Comparison of ENCODE assay signal across 26 cellular contexts in the genomic region with DNA sequence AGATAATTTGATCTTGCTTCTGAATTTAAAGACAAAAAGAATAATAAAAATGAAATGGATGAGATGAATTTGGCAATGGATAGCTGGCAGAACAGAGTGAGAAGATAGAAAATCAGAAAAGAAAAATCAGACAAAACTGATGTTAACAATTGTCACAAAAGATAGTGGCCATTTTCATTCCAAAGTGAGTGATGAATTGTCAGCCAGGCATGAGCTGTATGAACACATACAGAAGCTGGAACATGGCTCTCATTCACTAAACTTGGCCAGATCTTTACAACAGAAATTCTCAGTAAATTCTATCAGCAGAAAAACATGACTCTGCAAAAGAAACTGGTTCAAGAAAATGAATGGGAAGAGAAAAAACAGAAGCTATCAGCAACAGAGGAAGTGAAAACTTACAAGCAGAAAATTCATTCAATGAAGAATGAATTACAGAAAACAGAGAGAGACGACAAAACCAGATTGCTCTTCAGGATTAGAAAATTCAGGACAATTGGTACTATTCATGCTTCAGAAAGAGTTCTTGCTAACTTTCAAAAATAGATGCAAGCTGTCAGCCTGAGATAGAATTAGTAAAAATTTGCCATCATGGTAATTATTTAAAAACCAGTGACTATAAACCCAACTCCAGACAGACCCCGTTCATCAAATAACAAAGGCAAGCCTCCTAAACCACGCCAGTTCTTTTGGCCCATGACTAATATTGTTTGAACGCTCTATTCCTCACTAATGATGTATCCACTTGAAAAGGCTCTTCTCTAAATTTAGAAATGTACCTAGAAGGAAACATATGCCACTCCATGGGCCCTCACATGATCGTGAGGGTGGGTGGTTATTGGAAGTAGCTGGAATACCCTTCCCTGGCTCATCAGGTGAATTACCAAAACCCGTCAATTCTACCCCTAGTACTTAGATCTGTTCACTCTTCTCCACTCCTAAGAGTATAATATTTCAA.
DNase-seq lines count a peak whose midpoint lies in the region; TF ChIP-seq lines count a peak whose summit lies in the region.
"Had no signal": no experiment of that assay in that cellular context is flagged by ENCODE, and none has a peak within 500 bp of the region (broad histone marks: within the 10 kb centered on the region; RNA-seq: fewer than 3 reads in every experiment).

No MANE protein-coding gene starts in this region.

- H3K36me3 ChIP-seq in neural progenitor cell, result no peaks in the 10 kb centered on the region
- H3K36me3 ChIP-seq: colonic mucosa, heart right ventricle, sigmoid colon, thoracic aorta, uterus had no signal

- H4K20me1 ChIP-seq in neural progenitor cell (ENCODE audit: low read depth), result no peaks in the 10 kb centered on the region

- no peak overlapping the region for H3K4me2 ChIP-seq in neural progenitor cell

- intact Hi-C loops in dendritic cell treated with granulocyte-macrophage colony-stimulating factor and Interleukin-4, amounts not matched to agents 40 ng/mL and 50 ng/mL, for 4 days (cut with micrococcal nuclease), result no loop called here

- H3F3A ChIP-seq in neural progenitor cell (ENCODE audit: low read depth), result no peaks in the 10 kb centered on the region

- H3K27ac Mint-ChIP-seq in dendritic cell treated with granulocyte-macrophage colony-stimulating factor and Interleukin-4, amounts not matched to agents 40 ng/mL and 50 ng/mL, for 4 days, result peak overlapping the region; percentile 69
- no peak overlapping the region for H3K27ac Mint-ChIP-seq in neural progenitor cell
- H3K27ac Mint-ChIP-seq: activated B cell treated with CpG ODN at 0.5 μM for 24 hours; activated T-helper 1 cell treated with anti-CD3 and anti-CD28 coated beads, Interleukin-12 subunit alpha, Interleukin-12 subunit beta, Interleukin-2, Interleukin-4 antibody, amounts not matched to agents 30 ng/mL and 10 ng/mL and 1 ng/mL, durations not matched to agents 14 hours and 24 hours and 36 hours had no signal

- DNase-seq in LHCN-M2 (ENCODE audit: low read depth) (peak; percentile 28), NCI-H446 treated with DMSO at 0.1 percent for 48 hours (lab: John Stamatoyannopoulos, UW) (peak; percentile 60), neural progenitor cell (ENCODE audit: low spot score) (no peak), T-helper 2 cell (no peak), GM19238 (ENCODE audit: insufficient read length, low spot score) (no peak)
- no peak for DNase-seq in activated naive CD4-positive, alpha-beta T cell (lab: John Stamatoyannopoulos, UW)
- DNase-seq: activated B cell treated with CpG ODN at 0.5 μM for 24 hours; activated CD4-positive, alpha-beta T cell treated with anti-CD3 and anti-CD28 coated beads, Interleukin-2, amount 50 U/mL, for 48 hours; activated naive CD4-positive, alpha-beta T cell treated with anti-CD3 and anti-CD28 coated beads, Interleukin-2, amount 50 U/mL, for 16 hours; amygdala; colonic mucosa; effector memory CD4-positive, alpha-beta T cell; heart right ventricle; KG1; left cardiac atrium; NCI-H1694; NCI-H69; psoas muscle; sigmoid colon; stimulated activated naive CD8-positive, alpha-beta T cell treated with anti-CD3 and anti-CD28 coated beads, Interleukin-15, Interleukin-2, amounts not matched to agents 100 U/mL and 50 U/mL, for 24 hours; uterus had no signal

- H3K4me1 ChIP-seq in neural progenitor cell, result no peaks in the 10 kb centered on the region
- H3K4me1 ChIP-seq: colonic mucosa, heart right ventricle, psoas muscle, sigmoid colon, uterus had no signal

- H3K27me3 ChIP-seq in neural progenitor cell, result no peaks in the 10 kb centered on the region
- H3K27me3 ChIP-seq: colonic mucosa, heart right ventricle, sigmoid colon, uterus had no signal

- H2AFZ ChIP-seq in neural progenitor cell (replicated peaks), result peak overlapping the region; percentile 3

- no peaks in the 10 kb centered on the region for H3K9me3 Mint-ChIP-seq in dendritic cell treated with granulocyte-macrophage colony-stimulating factor and Interleukin-4, amounts not matched to agents 40 ng/mL and 50 ng/mL, for 4 days
- no peaks in the 10 kb centered on the region for H3K9me3 Mint-ChIP-seq in neural progenitor cell
- H3K9me3 Mint-ChIP-seq: activated B cell treated with CpG ODN at 0.5 μM for 24 hours; activated T-helper 1 cell treated with anti-CD3 and anti-CD28 coated beads, Interleukin-12 subunit alpha, Interleukin-12 subunit beta, Interleukin-2, Interleukin-4 antibody, amounts not matched to agents 30 ng/mL and 10 ng/mL and 1 ng/mL, durations not matched to agents 14 hours and 24 hours and 36 hours had no signal

- no peaks in the 10 kb centered on the region for H3K9me3 ChIP-seq in neural progenitor cell (ENCODE audit: low read depth)
- H3K9me3 ChIP-seq: colonic mucosa, heart right ventricle, psoas muscle, sigmoid colon, thoracic aorta, uterus had no signal

- no peak overlapping the region for H3K4me3 Mint-ChIP-seq in dendritic cell treated with granulocyte-macrophage colony-stimulating factor and Interleukin-4, amounts not matched to agents 40 ng/mL and 50 ng/mL, for 4 days
- H3K4me3 Mint-ChIP-seq in neural progenitor cell, result no peak overlapping the region
- H3K4me3 Mint-ChIP-seq: activated B cell treated with CpG ODN at 0.5 μM for 24 hours; activated T-helper 1 cell treated with anti-CD3 and anti-CD28 coated beads, Interleukin-12 subunit alpha, Interleukin-12 subunit beta, Interleukin-2, Interleukin-4 antibody, amounts not matched to agents 30 ng/mL and 10 ng/mL and 1 ng/mL, durations not matched to agents 14 hours and 24 hours and 36 hours had no signal

- peaks cover 2% of the 10 kb centered on the region for H3K27me3 Mint-ChIP-seq in dendritic cell treated with granulocyte-macrophage colony-stimulating factor and Interleukin-4, amounts not matched to agents 40 ng/mL and 50 ng/mL, for 4 days
- H3K27me3 Mint-ChIP-seq in neural progenitor cell (ENCODE audit: insufficient read depth, low read depth), result no peaks in the 10 kb centered on the region
- H3K27me3 Mint-ChIP-seq: activated B cell treated with CpG ODN at 0.5 μM for 24 hours had no signal

- no peak overlapping the region for H3K4me3 ChIP-seq in neural progenitor cell
- H3K4me3 ChIP-seq: colonic mucosa, GM12878, heart right ventricle, psoas muscle, sigmoid colon, thoracic aorta, uterus had no signal

- no peaks in the 10 kb centered on the region for H3K79me2 ChIP-seq in neural progenitor cell (ENCODE audit: low read depth)

- peaks cover 26% of the 10 kb centered on the region for H3K4me1 Mint-ChIP-seq in dendritic cell treated with granulocyte-macrophage colony-stimulating factor and Interleukin-4, amounts not matched to agents 40 ng/mL and 50 ng/mL, for 4 days (ENCODE audit: low read depth)
- no peaks in the 10 kb centered on the region for H3K4me1 Mint-ChIP-seq in neural progenitor cell
- H3K4me1 Mint-ChIP-seq: activated B cell treated with CpG ODN at 0.5 μM for 24 hours had no signal

- no peak overlapping the region for H3K27ac ChIP-seq in neural progenitor cell
- H3K27ac ChIP-seq: C4-2B, colonic mucosa, heart right ventricle, psoas muscle, sigmoid colon, thoracic aorta, uterus had no signal

- no peak for TF ChIP-seq CTCF in neural progenitor cell (IDR thresholded peaks at IDR 0.05)

- no peaks in the 10 kb centered on the region for H3K36me3 Mint-ChIP-seq in dendritic cell treated with granulocyte-macrophage colony-stimulating factor and Interleukin-4, amounts not matched to agents 40 ng/mL and 50 ng/mL, for 4 days (ENCODE audit: low read depth)
- H3K36me3 Mint-ChIP-seq in neural progenitor cell, result no peaks in the 10 kb centered on the region

- no peak overlapping the region for H3K9ac ChIP-seq in neural progenitor cell

Comparison
In these comparisons a context has a peak if more than half of its experiments do, and no peak if none do; other contexts are left out.
1. DNase-seq: peak in LHCN-M2 (single experiment) and NCI-H446 treated with DMSO at 0.1 percent for 48 hours (single experiment); none in neural progenitor cell (single experiment), T-helper 2 cell (0 of 5), GM19238 (single experiment) and activated naive CD4-positive, alpha-beta T cell (0 of 4).